In genomic region chr3:116302087-116302747, GRCh38 we compare ENCODE assay signal across 25 cellular contexts.
DNase-seq lines count a peak whose midpoint lies in the region; ATAC-seq and TF ChIP-seq lines count a peak whose summit lies in the region.
"Had no signal": no experiment of that assay in that cellular context is flagged by ENCODE, and none has a peak within 500 bp of the region (broad histone marks: within the 10 kb centered on the region; RNA-seq: fewer than 3 reads in every experiment).

No MANE protein-coding gene starts in this region.

- H3K9me3 Mint-ChIP-seq in T-helper 2 cell treated with Interferon-gamma antibody and Interleukin-4, amounts not matched to agents 5 μg/mL and 100 μg/mL, for 36 hours: no peaks in the 10 kb centered on the region
- H3K9me3 Mint-ChIP-seq: activated naive CD4-positive, alpha-beta T cell treated with anti-CD3 and anti-CD28 coated beads for 36 hours; H9; WTC11 had no signal

- H3K9me3 ChIP-seq in SK-N-SH: no peaks in the 10 kb centered on the region
- no peaks in the 10 kb centered on the region for H3K9me3 ChIP-seq in fibroblast of lung (ENCODE audit: control insufficient read depth, insufficient read depth, low read depth, low read length)
- H3K9me3 ChIP-seq in muscle layer of colon (ENCODE audit: low read length): no peaks in the 10 kb centered on the region
- H3K9me3 ChIP-seq: ascending aorta, colonic mucosa, SJCRH30 had no signal

- peak overlapping the region; percentile 18; the same call in 1 of the 2 replicates for H3K4me2 ChIP-seq in SK-N-SH
- no peak overlapping the region for H3K4me2 ChIP-seq in fibroblast of lung (ENCODE audit: extremely low read depth, insufficient read depth, low read length)

- no peak overlapping the region for H3K4me3 Mint-ChIP-seq in T-helper 2 cell treated with Interferon-gamma antibody and Interleukin-4, amounts not matched to agents 5 μg/mL and 100 μg/mL, for 36 hours
- H3K4me3 Mint-ChIP-seq: activated naive CD4-positive, alpha-beta T cell treated with anti-CD3 and anti-CD28 coated beads for 36 hours; H9; WTC11 had no signal

- H3K4me1 ChIP-seq in SK-N-SH (ENCODE audit: control insufficient read depth in 1 of 2, insufficient read depth in 2 of 2, low read depth in 1 of 2, low read length in 1 of 2) (peaks cover 0 to 7% of the 10 kb centered on the region in 2 experiments; a peak in 2 of 4 replicates), fibroblast of lung (ENCODE audit: control insufficient read depth, extremely low read depth, insufficient read depth, low read length) (no peaks in the 10 kb centered on the region), muscle layer of colon (ENCODE audit: insufficient read depth, low read length) (peaks cover 75% of the 10 kb centered on the region)
- H3K4me1 ChIP-seq: ascending aorta, colonic mucosa, SJCRH30 had no signal

- H3F3A ChIP-seq in SK-N-SH (replicated peaks; ENCODE audit: insufficient read depth): peaks cover 11% of the 10 kb centered on the region

- H3K27ac ChIP-seq in SK-N-SH (ENCODE audit: low read depth in 2 of 2, low read length in 1 of 2): peak overlapping the region; percentile 18 to 77; a peak in 3 of 4 replicates
- no peak overlapping the region for H3K27ac ChIP-seq in fibroblast of lung (ENCODE audit: insufficient read depth, low read length)
- H3K27ac ChIP-seq in muscle layer of colon (ENCODE audit: low read depth, low read length): peak overlapping the region; percentile 39
- H3K27ac ChIP-seq: ascending aorta, C4-2B, colonic mucosa, SJCRH30 had no signal

- no peaks in the 10 kb centered on the region for H4K20me1 ChIP-seq in SK-N-SH (ENCODE audit: insufficient read depth)
- no peaks in the 10 kb centered on the region for H4K20me1 ChIP-seq in fibroblast of lung (ENCODE audit: control insufficient read depth, extremely low read depth, insufficient read depth, low read length)

- peak; percentile 27 to 91; a peak in 2 of 4 replicates for TF ChIP-seq EP300 in SK-N-SH (IDR thresholded peaks at IDR 0.05; ENCODE audit: borderline replicate concordance in 1 of 2, low read depth in 1 of 2, low read length in 1 of 2)

- no peaks in the 10 kb centered on the region for H3K27me3 Mint-ChIP-seq in T-helper 2 cell treated with Interferon-gamma antibody and Interleukin-4, amounts not matched to agents 5 μg/mL and 100 μg/mL, for 36 hours (ENCODE audit: low read depth)

- H3K27ac Mint-ChIP-seq in T-helper 2 cell treated with Interferon-gamma antibody and Interleukin-4, amounts not matched to agents 5 μg/mL and 100 μg/mL, for 36 hours: no peak overlapping the region
- H3K27ac Mint-ChIP-seq: activated naive CD4-positive, alpha-beta T cell treated with anti-CD3 and anti-CD28 coated beads for 36 hours; H9; WTC11 had no signal

- intact Hi-C loops in posterior vena cava (cut with DNase I): no loop called here

- H3K9me2 ChIP-seq in SK-N-SH: no peaks in the 10 kb centered on the region

- H2AFZ ChIP-seq in SK-N-SH (ENCODE audit: low read depth): no peak overlapping the region
- H2AFZ ChIP-seq in fibroblast of lung (ENCODE audit: low read length): no peak overlapping the region

- H3K4me1 Mint-ChIP-seq in T-helper 2 cell treated with Interferon-gamma antibody and Interleukin-4, amounts not matched to agents 5 μg/mL and 100 μg/mL, for 36 hours (ENCODE audit: low read depth): no peaks in the 10 kb centered on the region

- CTCF ChIA-PET in SK-N-SH (lab: Yijun Ruan, JAX): no interaction called here

- H3K36me3 Mint-ChIP-seq in T-helper 2 cell treated with Interferon-gamma antibody and Interleukin-4, amounts not matched to agents 5 μg/mL and 100 μg/mL, for 36 hours (ENCODE audit: low read depth): no peaks in the 10 kb centered on the region
- H3K36me3 Mint-ChIP-seq: WTC11 had no signal

- H3K36me3 ChIP-seq in SK-N-SH (replicated peaks in 1 of 2; ENCODE audit: control insufficient read depth in 1 of 2, insufficient read depth in 2 of 2, low read length in 1 of 2) (no peaks in the 10 kb centered on the region), fibroblast of lung (ENCODE audit: control insufficient read depth, insufficient read depth, low read length) (no peaks in the 10 kb centered on the region), muscle layer of colon (ENCODE audit: insufficient read depth, low read length) (no peaks in the 10 kb centered on the region)
- H3K36me3 ChIP-seq: ascending aorta, colonic mucosa, SJCRH30 had no signal

- DNase-seq in GM04503 (ENCODE audit: low read depth) (peak; percentile 1), SK-N-SH (no peak), fibroblast of lung (ENCODE audit: low read depth in 2 of 2) (peak; percentile 41 to 52), posterior vena cava (ENCODE audit: low spot score) (no peak), activated T-cell treated with anti-CD3 and anti-CD28 coated beads for 4 hours (no peak)
- no peak for DNase-seq in T-helper 2 cell treated with Interferon-gamma antibody and Interleukin-4, amounts not matched to agents 5 μg/mL and 100 μg/mL, for 36 hours (ENCODE audit: low spot score)
- DNase-seq: activated CD4-positive, alpha-beta T cell treated with anti-CD3 and anti-CD28 coated beads, Interleukin-2, amount 50 U/mL, for 48 hours; activated naive CD4-positive, alpha-beta T cell treated with anti-CD3 and anti-CD28 coated beads for 36 hours; colonic mucosa; DMS153; GF-D8; H9; NCI-H1436; NCI-H2171; NCI-H774; OCI-M1; SJCRH30; small intestine; stimulated activated CD4-positive, alpha-beta T cell treated with anti-CD3 and anti-CD28 coated beads, Interleukin-4, amount 100 ng/mL, for 1 hour had no signal

- WGBS in SK-N-SH (ENCODE audit: low lambda C conversion rate): 27% methylated on average over 4 of the region's 4 CpGs

- TF ChIP-seq CTCF in SK-N-SH (IDR thresholded peaks at IDR 0.05) (no peak), fibroblast of lung (conservative IDR thresholded peaks at IDR 0.05 in 1 of 2, IDR thresholded peaks at IDR 0.05 in 1 of 2; ENCODE audit: low read depth in 1 of 2, low read length in 2 of 2) (no peak)

- H3K27me3 ChIP-seq in SK-N-SH (ENCODE audit: insufficient read depth) (no peaks in the 10 kb centered on the region), fibroblast of lung (ENCODE audit: control insufficient read depth, insufficient read depth, low read length) (no peaks in the 10 kb centered on the region), muscle layer of colon (ENCODE audit: control insufficient read depth in 1 of 2, insufficient read depth in 2 of 2, low read length in 2 of 2) (no peaks in the 10 kb centered on the region)
- H3K27me3 ChIP-seq: ascending aorta, colonic mucosa, SJCRH30 had no signal

- H3K9ac ChIP-seq in SK-N-SH (no peak overlapping the region), fibroblast of lung (ENCODE audit: insufficient read depth, low read length) (no peak overlapping the region), muscle layer of colon (ENCODE audit: low read length) (no peak overlapping the region)

- no peak for TF ChIP-seq RAD21 in SK-N-SH (IDR thresholded peaks at IDR 0.05; ENCODE audit: low read length)

- H3K79me2 ChIP-seq in SK-N-SH (ENCODE audit: insufficient read depth): no peaks in the 10 kb centered on the region
- no peaks in the 10 kb centered on the region for H3K79me2 ChIP-seq in fibroblast of lung (ENCODE audit: control insufficient read depth, insufficient read depth, low read length)

- H3K4me3 ChIP-seq in SK-N-SH (ENCODE audit: low read depth in 2 of 2, low read length in 1 of 2) (no peak overlapping the region), fibroblast of lung (replicated peaks in 1 of 4; ENCODE audit: control extremely low read depth in 1 of 4, insufficient read depth in 1 of 4, low read depth in 3 of 4, low read length in 4 of 4) (no peak overlapping the region), muscle layer of colon (ENCODE audit: low read depth in 1 of 2, low read length in 2 of 2) (no peak overlapping the region)
- H3K4me3 ChIP-seq: ascending aorta, colonic mucosa, lung, SJCRH30 had no signal

- POLR2A ChIA-PET in SK-N-SH (lab: Yijun Ruan, JAX): no interaction called here

- no peak for ATAC-seq in GM21515 (IDR thresholded peaks at IDR 0.05; ENCODE audit: unreplicated experiment)
- ATAC-seq: WTC11 had no signal

TF ChIP-seq in SK-N-SH, 30 proteins besides CTCF, POLR2A, EP300 and RAD21 (continues in another document):
- peak; percentile 76 for TF ChIP-seq FOSL2 (IDR thresholded peaks at IDR 0.05; ENCODE audit: borderline replicate concordance, low read depth)
- TF ChIP-seq CHD2 (IDR thresholded peaks at IDR 0.05; ENCODE audit: low read length, partially characterized antibody): no peak
- no peak for TF ChIP-seq GABPA (IDR thresholded peaks at IDR 0.05; ENCODE audit: low read depth)
- peak; percentile 27; the same call in 1 of the 2 replicates for TF ChIP-seq RXRA (IDR thresholded peaks at IDR 0.05; ENCODE audit: borderline replicate concordance, low read depth)
- peak; percentile 72; the same call in 1 of the 2 replicates for TF ChIP-seq POLR2AphosphoS5 (IDR thresholded peaks at IDR 0.05; ENCODE audit: low read depth, low read length)
- no peak for TF ChIP-seq IRF3 (IDR thresholded peaks at IDR 0.05; ENCODE audit: low read depth, low read length)
- TF ChIP-seq ELF1 (IDR thresholded peaks at IDR 0.05): no peak
- no peak for TF ChIP-seq RFX5 (IDR thresholded peaks at IDR 0.05; ENCODE audit: low read length)
- no peak for TF ChIP-seq SIN3A (IDR thresholded peaks at IDR 0.05; ENCODE audit: borderline replicate concordance, low read depth, low read length)
- peak; percentile 37; the same call in 1 of the 2 replicates for TF ChIP-seq FOXM1 (IDR thresholded peaks at IDR 0.05; ENCODE audit: low read depth)
- TF ChIP-seq EZH2phosphoT487 (IDR thresholded peaks at IDR 0.05; ENCODE audit: borderline replicate concordance, low read depth): no peak
- TF ChIP-seq TCF12 (IDR thresholded peaks at IDR 0.05): peak; percentile 99
- no peak for TF ChIP-seq MXI1 (IDR thresholded peaks at IDR 0.05; ENCODE audit: low read depth, low read length)

Comparison
In these comparisons a context has a peak if more than half of its experiments do, and no peak if none do; other contexts are left out.
1. DNase-seq: peak in GM04503 (single experiment) and fibroblast of lung (2 of 2); none in SK-N-SH (single experiment), posterior vena cava (single experiment), activated T-cell treated with anti-CD3 and anti-CD28 coated beads for 4 hours (single experiment) and T-helper 2 cell treated with Interferon-gamma antibody and Interleukin-4, amounts not matched to agents 5 μg/mL and 100 μg/mL, for 36 hours (single experiment).